In genomic region chr10:119919823-119920222, GRCh38 we compare ENCODE assay signal across 17 cellular contexts. TPM values are rescaled to one million over a fixed set of nuclear protein-coding genes. Genes with fewer than 3 reads are reported as not detected.
DNase-seq lines count a peak whose midpoint lies in the region; ATAC-seq and TF ChIP-seq lines count a peak whose summit lies in the region.
"Had no signal": no experiment of that assay in that cellular context is flagged by ENCODE, and none has a peak within 500 bp of the region (broad histone marks: within the 10 kb centered on the region; RNA-seq: fewer than 3 reads in every experiment).

No MANE protein-coding gene starts in this region.

- no peaks in the 10 kb centered on the region for H3K36me3 ChIP-seq in colonic mucosa

- no peaks in the 10 kb centered on the region for H3K4me1 ChIP-seq in colonic mucosa
- H3K4me1 ChIP-seq: vagina had no signal

- H3K4me3 ChIP-seq in colonic mucosa = no peak overlapping the region
- H3K4me3 ChIP-seq: MG63, vagina had no signal

- H3K9me3 ChIP-seq in colonic mucosa = no peaks in the 10 kb centered on the region
- H3K9me3 ChIP-seq: MG63, vagina had no signal

- peak; percentile 20 for DNase-seq in GM10248 (ENCODE audit: extremely low spot score)
- peak; percentile 80 for DNase-seq in NOMO-1 treated with DMSO at 0.1 percent for 48 hours (lab: John Stamatoyannopoulos, UW; ENCODE audit: unreplicated experiment)
- no peak for DNase-seq in colonic mucosa
- no peak for DNase-seq in cerebellar nuclear complex (lab: John Stamatoyannopoulos, UW)
- no peak for DNase-seq in HK-2 (ENCODE audit: unreplicated experiment)
- no peak for DNase-seq in NCI-H1092 (lab: John Stamatoyannopoulos, UW)
- DNase-seq: activated naive CD4-positive, alpha-beta T cell; CD8-positive, alpha-beta memory T cell; H9; islet precursor cell; MG63; naive thymus-derived CD8-positive, alpha-beta T cell; SHP77 had no signal

- POLR2A ChIA-PET in GM10248 (lab: Yijun Ruan, JAX) = no interaction called here

- ATAC-seq in GM18868 (IDR thresholded peaks at IDR 0.05; ENCODE audit: unreplicated experiment) = peak; percentile 81
- peak; percentile 54 for ATAC-seq in HG02642 (IDR thresholded peaks at IDR 0.05; ENCODE audit: poor library complexity, unreplicated experiment)
- ATAC-seq: activated CD4-positive, CD25-positive, alpha-beta regulatory T cell treated with anti-CD3 and anti-CD28 coated beads, Interleukin-2, amount 50 U/mL, for 24 hours; naive thymus-derived CD8-positive, alpha-beta T cell had no signal

- no peak overlapping the region for H3K27ac ChIP-seq in colonic mucosa
- H3K27ac ChIP-seq: vagina had no signal

- no peak overlapping the region for H3K9ac ChIP-seq in colonic mucosa (ENCODE audit: low read depth in 2 of 2, low read length in 2 of 2)

- intact Hi-C loops in colonic mucosa (cut with DNase I) = no loop called here

- TF ChIP-seq CTCF in GM10248 (IDR thresholded peaks at IDR 0.05; ENCODE audit: control extremely low read depth, extremely low read depth, low read depth, missing control alignments) (no peak), colonic mucosa (IDR thresholded peaks at IDR 0.05) (no peak)

- CTCF ChIA-PET in GM10248 (lab: Yijun Ruan, JAX) = interaction anchor here (1.5 to 2.7 kb wide), 3 partner anchors 9 to 169 kb away, joined by 3 to 9 read pairs (median 5); no protein-coding TSS in a partner anchor

- H3K27me3 ChIP-seq in colonic mucosa = no peaks in the 10 kb centered on the region
- H3K27me3 ChIP-seq: MG63, vagina had no signal

RNA-seq across cellular contexts. Expression of gene SEC23IP, which starts 27.3 kb away (rescaled TPM):
- total RNA-seq in colonic mucosa = 10 to 100 TPM; 54.9 to 57.3 TPM

RNA-seq across cellular contexts. Expression of gene MCMBP, which starts 47.2 kb away (rescaled TPM):
- total RNA-seq in colonic mucosa = 10 to 100 TPM; 46.7 to 56.4 TPM

Comparison
In these comparisons a context has a peak if more than half of its experiments do, and no peak if none do; other contexts are left out.
1. DNase-seq: peak in GM10248 (single experiment) and NOMO-1 treated with DMSO at 0.1 percent for 48 hours (single experiment); none in colonic mucosa (single experiment), cerebellar nuclear complex (0 of 2), HK-2 (single experiment) and NCI-H1092 (single experiment).